ENCODE assay signal across 1 cellular context in the genomic region with DNA sequence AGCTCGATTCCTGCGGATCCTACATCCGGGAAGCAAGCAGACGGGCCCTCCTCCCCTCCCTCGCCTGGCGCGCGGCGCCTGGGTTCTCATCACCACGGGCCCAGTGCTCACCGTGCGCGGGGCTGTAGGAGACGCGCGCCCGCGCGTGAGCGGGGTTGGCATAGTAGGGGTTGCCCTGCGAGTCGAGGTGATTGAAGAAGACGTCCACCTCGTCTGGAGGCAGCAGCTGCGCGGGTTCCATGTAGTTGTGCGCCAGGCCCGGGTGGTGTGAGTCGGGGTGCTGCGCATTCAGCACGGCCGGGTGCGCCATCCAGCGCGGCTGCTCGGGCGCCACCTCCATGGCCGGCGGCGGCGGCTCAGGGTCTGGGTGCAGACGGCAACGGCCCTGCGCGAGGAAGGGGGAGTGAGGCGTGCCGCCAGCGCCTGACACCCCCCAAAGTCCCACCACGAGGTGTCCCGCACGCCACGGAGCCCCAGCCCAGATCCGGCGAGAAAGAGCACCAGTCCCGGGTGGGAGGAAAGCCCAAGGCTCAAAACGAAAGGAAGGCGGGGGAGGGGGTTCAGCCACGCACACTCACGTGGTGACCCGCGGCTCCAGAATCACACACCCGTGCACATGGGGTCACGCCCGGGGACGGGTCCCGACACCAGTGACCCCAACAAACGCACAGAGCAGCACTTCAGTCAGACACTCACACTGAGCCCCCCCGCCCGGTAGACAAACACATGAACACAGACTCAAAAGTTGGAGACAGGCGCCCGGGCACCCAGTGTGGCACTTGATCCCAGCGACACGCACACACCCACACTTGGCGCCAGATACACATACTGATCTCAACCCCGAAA.
A peak's percentile ranks its signal among the peaks of the same experiment; 100 is the strongest.
TF ChIP-seq lines count a peak whose summit lies in the region.

No MANE protein-coding gene starts in this region.

TF ChIP-seq in GM12878, 131 proteins besides CTCF, POLR2A, EP300 and RAD21 (continued from another document):
- TF ChIP-seq FOXM1 (IDR thresholded peaks at IDR 0.05; ENCODE audit: low read depth, low read length) (no peak), RCOR1 (conservative IDR thresholded peaks at IDR 0.05; ENCODE audit: low read depth, low read length) (no peak), STAT3 (IDR thresholded peaks at IDR 0.05; ENCODE audit: low read depth, low read length) (no peak), JUND (IDR thresholded peaks at IDR 0.05; ENCODE audit: low read depth, low read length) (no peak), NBN (IDR thresholded peaks at IDR 0.05) (no peak), SREBF2 (IDR thresholded peaks at IDR 0.05; ENCODE audit: low read length) (no peak), EGR1 (IDR thresholded peaks at IDR 0.05; ENCODE audit: borderline replicate concordance in 1 of 2, low read depth in 2 of 2, low read length in 2 of 2) (0 out of 3 replicates have a peak, but pooled peaks of 1 of the 2 experiments have one; percentile 2), TARDBP (IDR thresholded peaks at IDR 0.05; ENCODE audit: borderline replicate concordance) (no peak), FOXK2 (IDR thresholded peaks at IDR 0.05) (no peak), RFX5 (IDR thresholded peaks at IDR 0.05; ENCODE audit: low read depth, low read length) (no peak), E2F4 (IDR thresholded peaks at IDR 0.05; ENCODE audit: low read depth, low read length) (no peak), HDAC6 (IDR thresholded peaks at IDR 0.05; ENCODE audit: unreplicated experiment) (peak; percentile 77), BCL11A (IDR thresholded peaks at IDR 0.05; ENCODE audit: low read depth, low read length) (no peak), RB1 (IDR thresholded peaks at IDR 0.05; ENCODE audit: borderline replicate concordance) (no peak)
- TF ChIP-seq, protein P1, sequence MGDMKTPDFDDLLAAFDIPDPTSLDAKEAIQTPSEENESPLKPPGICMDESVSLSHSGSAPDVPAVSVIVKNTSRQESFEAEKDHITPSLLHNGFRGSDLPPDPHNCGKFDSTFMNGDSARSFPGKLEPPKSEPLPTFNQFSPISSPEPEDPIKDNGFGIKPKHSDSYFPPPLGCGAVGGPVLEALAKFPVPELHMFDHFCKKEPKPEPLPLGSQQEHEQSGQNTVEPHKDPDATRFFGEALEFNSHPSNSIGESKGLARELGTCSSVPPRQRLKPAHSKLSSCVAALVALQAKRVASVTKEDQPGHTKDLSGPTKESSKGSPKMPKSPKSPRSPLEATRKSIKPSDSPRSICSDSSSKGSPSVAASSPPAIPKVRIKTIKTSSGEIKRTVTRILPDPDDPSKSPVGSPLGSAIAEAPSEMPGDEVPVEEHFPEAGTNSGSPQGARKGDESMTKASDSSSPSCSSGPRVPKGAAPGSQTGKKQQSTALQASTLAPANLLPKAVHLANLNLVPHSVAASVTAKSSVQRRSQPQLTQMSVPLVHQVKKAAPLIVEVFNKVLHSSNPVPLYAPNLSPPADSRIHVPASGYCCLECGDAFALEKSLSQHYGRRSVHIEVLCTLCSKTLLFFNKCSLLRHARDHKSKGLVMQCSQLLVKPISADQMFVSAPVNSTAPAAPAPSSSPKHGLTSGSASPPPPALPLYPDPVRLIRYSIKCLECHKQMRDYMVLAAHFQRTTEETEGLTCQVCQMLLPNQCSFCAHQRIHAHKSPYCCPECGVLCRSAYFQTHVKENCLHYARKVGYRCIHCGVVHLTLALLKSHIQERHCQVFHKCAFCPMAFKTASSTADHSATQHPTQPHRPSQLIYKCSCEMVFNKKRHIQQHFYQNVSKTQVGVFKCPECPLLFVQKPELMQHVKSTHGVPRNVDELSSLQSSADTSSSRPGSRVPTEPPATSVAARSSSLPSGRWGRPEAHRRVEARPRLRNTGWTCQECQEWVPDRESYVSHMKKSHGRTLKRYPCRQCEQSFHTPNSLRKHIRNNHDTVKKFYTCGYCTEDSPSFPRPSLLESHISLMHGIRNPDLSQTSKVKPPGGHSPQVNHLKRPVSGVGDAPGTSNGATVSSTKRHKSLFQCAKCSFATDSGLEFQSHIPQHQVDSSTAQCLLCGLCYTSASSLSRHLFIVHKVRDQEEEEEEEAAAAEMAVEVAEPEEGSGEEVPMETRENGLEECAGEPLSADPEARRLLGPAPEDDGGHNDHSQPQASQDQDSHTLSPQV (IDR thresholded peaks at IDR 0.05): no peak
TF ChIP-seq in GM12878: peak in this region for 3.
